Comparison of ENCODE assay signal across 8 cellular contexts in the genomic region with DNA sequence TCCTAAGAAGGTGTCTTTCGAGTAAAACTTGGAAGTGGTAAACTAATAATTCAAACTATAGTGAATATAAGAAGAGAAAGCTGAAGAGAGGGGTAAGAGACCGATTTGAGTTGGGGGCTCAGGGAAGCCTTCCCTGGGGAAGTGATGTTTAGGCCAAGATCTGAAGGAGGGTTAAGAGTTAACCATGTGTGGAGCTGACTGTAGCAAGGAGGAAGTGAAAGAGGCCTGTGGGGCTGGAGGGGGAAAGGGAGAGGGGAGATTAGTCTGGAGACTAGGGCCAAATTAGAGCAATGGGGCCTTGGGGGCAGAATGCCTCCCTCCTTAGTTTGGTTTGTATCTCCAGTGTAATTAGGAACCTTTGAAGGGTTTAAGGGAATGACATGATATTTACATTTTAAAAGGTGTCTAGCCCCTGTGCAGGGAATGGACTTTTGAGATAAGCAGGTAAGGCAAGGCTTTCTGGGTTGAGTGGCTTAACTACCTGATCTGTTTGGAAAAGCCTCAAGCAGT. TPM values are rescaled to one million over a fixed set of nuclear protein-coding genes. Genes with fewer than 3 reads are reported as not detected.
DNase-seq lines count a peak whose midpoint lies in the region; ATAC-seq and TF ChIP-seq lines count a peak whose summit lies in the region.

No MANE protein-coding gene starts in this region.

- H4K20me1 ChIP-seq in BLaER1 treated with 17β-estradiol and CSF1 and Interleukin-3, amounts not matched to agents 10 nM and 100 nM, result peaks cover 50 to 69% (median 65%) of the 10 kb centered on the region in 11 experiments

- peak; percentile 34 for ATAC-seq in GM21360 (IDR thresholded peaks at IDR 0.05; ENCODE audit: unreplicated experiment)
- ATAC-seq in stimulated activated effector memory CD8-positive, alpha-beta T cell treated with anti-CD3 and anti-CD28 coated beads, Interleukin-12 subunit alpha, Interleukin-12 subunit beta, amount 100 ng/mL, for 72 hours, result no peak

- H3K9me3 ChIP-seq in BLaER1 treated with 17β-estradiol and CSF1 and Interleukin-3, amounts not matched to agents 10 nM and 100 nM (replicated peaks in 1 of 11), result no peaks in the 10 kb centered on the region
- no peaks in the 10 kb centered on the region for H3K9me3 ChIP-seq in endodermal cell (ENCODE audit: control insufficient read depth, low read length)

- peak overlapping the region; percentile 91 for H3K4me3 Mint-ChIP-seq in endodermal cell
- H3K4me3 Mint-ChIP-seq in stimulated activated effector memory CD8-positive, alpha-beta T cell treated with anti-CD3 and anti-CD28 coated beads, Interleukin-12 subunit alpha, Interleukin-12 subunit beta, amount 100 ng/mL, for 72 hours, result peak overlapping the region; percentile 92

- peak overlapping the region; percentile 83 for H3K27ac Mint-ChIP-seq in endodermal cell
- H3K27ac Mint-ChIP-seq in stimulated activated effector memory CD8-positive, alpha-beta T cell treated with anti-CD3 and anti-CD28 coated beads, Interleukin-12 subunit alpha, Interleukin-12 subunit beta, amount 100 ng/mL, for 72 hours, result peak overlapping the region; percentile 35

- H3K9ac ChIP-seq in BLaER1 treated with 17β-estradiol and CSF1 and Interleukin-3, amounts not matched to agents 10 nM and 100 nM, result peak overlapping the region; percentile 88 to 96 (median 94); a peak in 20 of 22 replicates
- H3K9ac ChIP-seq in endodermal cell (ENCODE audit: extremely low read depth, low read length, poor library complexity, severe bottlenecking), result peak overlapping the region; percentile 27

- TF ChIP-seq POLR2A in NB4 (IDR thresholded peaks at IDR 0.05; ENCODE audit: extremely low read depth, insufficient read length), result no peak

- 57 to 58% methylated on average over 1 to 2 of the region's 2 CpGs for WGBS in endodermal cell (ENCODE audit: insufficient coverage in 1 of 2, insufficient read length in 1 of 2), 2 experiments

- H3K4me3 ChIP-seq in BLaER1 treated with 17β-estradiol and CSF1 and Interleukin-3, amounts not matched to agents 10 nM and 100 nM, result peak overlapping the region; percentile 76 to 98 (median 89); a peak in 18 of 20 replicates
- H3K4me3 ChIP-seq in NB4 (ENCODE audit: low read depth, low read length), result peak overlapping the region; percentile 99
- H3K4me3 ChIP-seq in endodermal cell (ENCODE audit: low read length), result peak overlapping the region; percentile 96

- peak overlapping the region; percentile 77 to 99 (median 94) for H3K4me2 ChIP-seq in BLaER1 treated with 17β-estradiol and CSF1 and Interleukin-3, amounts not matched to agents 10 nM and 100 nM

- DNase-seq in NB4 (ENCODE audit: low read depth), result peak; percentile 85
- peak; percentile 61 for DNase-seq in endodermal cell
- DNase-seq in stimulated activated effector memory CD8-positive, alpha-beta T cell treated with anti-CD3 and anti-CD28 coated beads, Interleukin-12 subunit alpha, Interleukin-12 subunit beta, amount 100 ng/mL, for 72 hours (ENCODE audit: low spot score in 2 of 2), result no peak
- DNase-seq in NCI-H1048 (lab: John Stamatoyannopoulos, UW), result no peak
- no peak for DNase-seq in activated effector memory CD4-positive, alpha-beta T cell treated with Interleukin-2 at 50 U/mL for 16 hours
- DNase-seq in NCI-H146 (lab: John Stamatoyannopoulos, UW), result no peak

- peaks cover 11 to 31% (median 21%) of the 10 kb centered on the region in 11 experiments; a peak in 21 of 22 replicates for H3K36me3 ChIP-seq in BLaER1 treated with 17β-estradiol and CSF1 and Interleukin-3, amounts not matched to agents 10 nM and 100 nM
- peaks cover 11% of the 10 kb centered on the region for H3K36me3 ChIP-seq in endodermal cell (ENCODE audit: control insufficient read depth, insufficient read depth, low read length)

- H3K4me1 Mint-ChIP-seq in endodermal cell, result peaks cover 50% of the 10 kb centered on the region
- peaks cover 64% of the 10 kb centered on the region for H3K4me1 Mint-ChIP-seq in stimulated activated effector memory CD8-positive, alpha-beta T cell treated with anti-CD3 and anti-CD28 coated beads, Interleukin-12 subunit alpha, Interleukin-12 subunit beta, amount 100 ng/mL, for 72 hours

- peaks cover 40 to 73% (median 50%) of the 10 kb centered on the region in 10 experiments for H3K4me1 ChIP-seq in BLaER1 treated with 17β-estradiol and CSF1 and Interleukin-3, amounts not matched to agents 10 nM and 100 nM
- H3K4me1 ChIP-seq in endodermal cell (ENCODE audit: control insufficient read depth, insufficient read depth, low read length), result peaks cover 6% of the 10 kb centered on the region

- no peaks in the 10 kb centered on the region for H3K27me3 Mint-ChIP-seq in endodermal cell (ENCODE audit: insufficient read depth)

- no peaks in the 10 kb centered on the region for H3K27me3 ChIP-seq in BLaER1 treated with 17β-estradiol and CSF1 and Interleukin-3, amounts not matched to agents 10 nM and 100 nM
- H3K27me3 ChIP-seq in endodermal cell (ENCODE audit: control insufficient read depth, insufficient read depth, low read length, poor library complexity, severe bottlenecking), result no peaks in the 10 kb centered on the region

- peak overlapping the region in 10 of 11 experiments; percentile 86 to 96 (median 96); a peak in 20 of 22 replicates for H3K27ac ChIP-seq in BLaER1 treated with 17β-estradiol and CSF1 and Interleukin-3, amounts not matched to agents 10 nM and 100 nM
- no peak overlapping the region for H3K27ac ChIP-seq in endodermal cell (ENCODE audit: low read depth, low read length)

- H3K9me3 Mint-ChIP-seq in endodermal cell, result no peaks in the 10 kb centered on the region
- H3K9me3 Mint-ChIP-seq in stimulated activated effector memory CD8-positive, alpha-beta T cell treated with anti-CD3 and anti-CD28 coated beads, Interleukin-12 subunit alpha, Interleukin-12 subunit beta, amount 100 ng/mL, for 72 hours, result no peaks in the 10 kb centered on the region

- TF ChIP-seq CTCF in NB4 (IDR thresholded peaks at IDR 0.05; ENCODE audit: low read depth, low read length), result no peak
- TF ChIP-seq CTCF in endodermal cell (conservative IDR thresholded peaks at IDR 0.05), result no peak

- H3K36me3 Mint-ChIP-seq in endodermal cell (ENCODE audit: low read depth), result peaks cover 9% of the 10 kb centered on the region
- H3K36me3 Mint-ChIP-seq in stimulated activated effector memory CD8-positive, alpha-beta T cell treated with anti-CD3 and anti-CD28 coated beads, Interleukin-12 subunit alpha, Interleukin-12 subunit beta, amount 100 ng/mL, for 72 hours, result peaks cover 18% of the 10 kb centered on the region

RNA-seq across cellular contexts. Expression of gene ZNF592, which starts 2.2 kb away (rescaled TPM):
- 10 to 100 TPM; 33.3 to 35.2 TPM for total RNA-seq in endodermal cell
- 25.4 TPM for polyA plus RNA-seq in endodermal cell (2013, experiment 1 of 2)
- 23.1 TPM for polyA plus RNA-seq in endodermal cell (2013, experiment 2 of 2)

RNA-seq across cellular contexts. Expression of gene SEC11A, which starts 34.7 kb away (rescaled TPM):
- total RNA-seq in endodermal cell, result 100 to 1,000 TPM; 192 to 197 TPM
- 227 TPM for polyA plus RNA-seq in endodermal cell (2013, experiment 1 of 2)
- polyA plus RNA-seq in endodermal cell (2013, experiment 2 of 2), result 194 TPM

Comparison
In these comparisons a context has a peak if more than half of its experiments do, and no peak if none do; other contexts are left out.
1. DNase-seq: peak in NB4 (single experiment) and endodermal cell (single experiment); none in stimulated activated effector memory CD8-positive, alpha-beta T cell treated with anti-CD3 and anti-CD28 coated beads, Interleukin-12 subunit alpha, Interleukin-12 subunit beta, amount 100 ng/mL, for 72 hours (0 of 2), NCI-H1048 (single experiment), activated effector memory CD4-positive, alpha-beta T cell treated with Interleukin-2 at 50 U/mL for 16 hours (single experiment) and NCI-H146 (single experiment).
2. Peak in every context shown above with its lines, with median percentiles within 50 percentile points of each other: H3K4me3 ChIP-seq.